Comparison of ENCODE assay signal across 8 cellular contexts in the genomic region with DNA sequence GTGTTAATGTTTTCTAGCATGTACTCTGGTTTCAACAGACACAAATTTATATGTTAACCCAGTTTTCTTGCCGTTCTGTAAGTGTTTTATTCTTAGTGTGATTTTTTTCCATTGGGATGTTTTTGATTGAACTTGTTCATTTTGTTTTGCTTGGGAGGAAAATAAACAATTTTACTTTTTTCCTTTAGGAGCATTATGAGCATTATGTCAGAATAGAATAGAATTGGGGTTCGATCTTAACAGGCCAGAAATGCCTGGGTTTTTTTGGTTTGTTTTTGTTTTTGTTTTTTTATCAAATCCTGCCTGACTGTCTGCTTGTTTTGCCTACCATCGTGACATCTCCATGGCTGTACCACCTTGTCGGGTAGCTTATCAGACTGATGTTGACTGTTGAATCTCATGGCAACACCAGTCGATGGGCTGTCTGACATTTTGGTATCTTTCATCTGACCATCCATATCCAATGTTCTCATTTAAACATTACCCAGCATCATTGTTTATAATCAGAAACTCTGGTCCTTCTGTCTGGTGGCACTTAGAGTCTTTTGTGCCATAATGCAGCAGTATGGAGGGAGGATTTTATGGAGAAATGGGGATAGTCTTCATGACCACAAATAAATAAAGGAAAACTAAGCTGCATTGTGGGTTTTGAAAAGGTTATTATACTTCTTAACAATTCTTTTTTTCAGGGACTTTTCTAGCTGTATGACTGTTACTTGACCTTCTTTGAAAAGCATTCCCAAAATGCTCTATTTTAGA. TPM values are rescaled to one million over a fixed set of nuclear protein-coding genes. Genes with fewer than 3 reads are reported as not detected.
A peak's percentile ranks its signal among the peaks of the same experiment; 100 is the strongest.
DNase-seq lines count a peak whose midpoint lies in the region; TF ChIP-seq lines count a peak whose summit lies in the region.

No MANE protein-coding gene starts in this region.

- WGBS in esophagus muscularis mucosa: 30% methylated on average over 5 of the region's 5 CpGs

- H3K9ac ChIP-seq in SK-N-MC (ENCODE audit: insufficient read length) (no peak overlapping the region), MM.1S (ENCODE audit: low read length) (no peak overlapping the region)

- H3K4me1 ChIP-seq in esophagus muscularis mucosa (peaks cover 40 to 65% (median 63%) of the 10 kb centered on the region in 4 donors), MM.1S (ENCODE audit: low read length) (peaks cover 29% of the 10 kb centered on the region)

- H3K27me3 ChIP-seq in esophagus muscularis mucosa: no peaks in the 10 kb centered on the region
- H3K27me3 ChIP-seq in MM.1S (replicated peaks; ENCODE audit: insufficient read depth, low read length): no peaks in the 10 kb centered on the region

- H3K9me3 ChIP-seq in SK-N-MC (ENCODE audit: low read depth, low read length) (no peaks in the 10 kb centered on the region), esophagus muscularis mucosa (no peaks in the 10 kb centered on the region), MM.1S (replicated peaks; ENCODE audit: insufficient read depth, low read length) (no peaks in the 10 kb centered on the region)

- DNase-seq in DMS 273 (lab: John Stamatoyannopoulos, UW; ENCODE audit: unreplicated experiment): peak; percentile 32
- no peak for DNase-seq in DMS 273 treated with DMSO at 0.1 percent for 48 hours (lab: John Stamatoyannopoulos, UW)
- no peak for DNase-seq in SK-N-MC (ENCODE audit: low read depth, low spot score)
- no peak for DNase-seq in esophagus muscularis mucosa (ENCODE audit: extremely low spot score)
- DNase-seq in renal cortical epithelial cell (ENCODE audit: low read depth): peak; percentile 41
- no peak for DNase-seq in GDM1 (lab: John Stamatoyannopoulos, UW)
- no peak for DNase-seq in NCI-H2171 treated with DMSO at 0.1 percent for 48 hours (lab: John Stamatoyannopoulos, UW)
- no peak for DNase-seq in MM.1S

- no peaks in the 10 kb centered on the region for H3K79me2 ChIP-seq in MM.1S (ENCODE audit: low read length)

- no peak overlapping the region for H3K4me2 ChIP-seq in MM.1S (ENCODE audit: low read depth, low read length)

- H3K36me3 ChIP-seq in SK-N-MC (ENCODE audit: insufficient read depth, low read length) (peaks cover 26% of the 10 kb centered on the region), esophagus muscularis mucosa (peaks cover 0 to 28% (median 6%) of the 10 kb centered on the region in 4 donors), MM.1S (replicated peaks; ENCODE audit: insufficient read depth, low read length) (no peaks in the 10 kb centered on the region)

- TF ChIP-seq EP300 in esophagus muscularis mucosa (IDR thresholded peaks at IDR 0.05): no peak

- no peaks in the 10 kb centered on the region for H4K20me1 ChIP-seq in MM.1S (ENCODE audit: insufficient read depth, low read length)

- no peak overlapping the region for H3K4me3 ChIP-seq in SK-N-MC
- peak overlapping the region; percentile 59 to 68 (median 62) for H3K4me3 ChIP-seq in esophagus muscularis mucosa
- no peak overlapping the region; the same call in 1 of the 2 replicates for H3K4me3 ChIP-seq in MM.1S (ENCODE audit: low read length)

- intact Hi-C loops in esophagus muscularis mucosa (cut with DNase I): no loop called here

- peaks cover 17% of the 10 kb centered on the region for H3F3A ChIP-seq in MM.1S (ENCODE audit: insufficient read depth, low read length)

- no peak overlapping the region for H2AFZ ChIP-seq in MM.1S (ENCODE audit: low read length)

- H3K27ac ChIP-seq in SK-N-MC (0 out of 2 replicates have a peak overlapping the region, but pooled peaks have one; percentile 35), esophagus muscularis mucosa (replicated peaks in 1 of 4) (peak overlapping the region; percentile 87 to 95 (median 91)), MM.1S (ENCODE audit: low read length) (no peak overlapping the region)

- TF ChIP-seq POLR2A in esophagus muscularis mucosa (IDR thresholded peaks at IDR 0.05; ENCODE audit: low read depth): no peak

- no peaks in the 10 kb centered on the region for H3K9me2 ChIP-seq in MM.1S (replicated peaks; ENCODE audit: insufficient read depth, low read length)

- no peak for TF ChIP-seq CTCF in esophagus muscularis mucosa (IDR thresholded peaks at IDR 0.05)
- TF ChIP-seq CTCF in MM.1S (IDR thresholded peaks at IDR 0.05; ENCODE audit: low read length): no peak

RNA-seq across cellular contexts. Expression of a gene that starts 51.7 kb away (rescaled TPM):
- total RNA-seq in esophagus muscularis mucosa: 10 to 100 TPM in 1 of 4 donors, 1 to 10 TPM in 3; 5.6 to 10.4 (median 7.0) TPM
- 4.3 and 14.5 TPM in 2 replicates for total RNA-seq in renal cortical epithelial cell

RNA-seq across cellular contexts. Expression of a gene that starts 51.8 kb away (rescaled TPM):
- total RNA-seq in esophagus muscularis mucosa: 10 to 100 TPM; 26.6 to 45.2 (median 33.4) TPM
- 10.9 and 20.9 TPM in 2 replicates for total RNA-seq in renal cortical epithelial cell

Comparison
In these comparisons a context has a peak if more than half of its experiments do, and no peak if none do; other contexts are left out.
1. DNase-seq: peak in DMS 273 (single experiment) and renal cortical epithelial cell (single experiment); none in DMS 273 treated with DMSO at 0.1 percent for 48 hours (single experiment), SK-N-MC (single experiment), esophagus muscularis mucosa (single experiment), GDM1 (single experiment), NCI-H2171 treated with DMSO at 0.1 percent for 48 hours (single experiment) and MM.1S (single experiment).
2. H3K4me3 ChIP-seq: peak in esophagus muscularis mucosa (4 of 4); none in SK-N-MC (single experiment) and MM.1S (single experiment).